ENCODE assay signal across 10 cellular contexts in genomic region chr11:46210133-46210636, GRCh38.
A peak's percentile ranks its signal among the peaks of the same experiment; 100 is the strongest.
DNase-seq lines count a peak whose midpoint lies in the region; ATAC-seq and TF ChIP-seq lines count a peak whose summit lies in the region.
"Had no signal": no experiment of that assay in that cellular context is flagged by ENCODE, and none has a peak within 500 bp of the region (broad histone marks: within the 10 kb centered on the region; RNA-seq: fewer than 3 reads in every experiment).

No MANE protein-coding gene starts in this region.

- H3K27ac Mint-ChIP-seq in activated T-cell treated with anti-CD3 and anti-CD28 coated beads, Interleukin-2, amount 50 U/mL, for 24 hours = peak overlapping the region; percentile 2
- H3K27ac Mint-ChIP-seq in type B pancreatic cell = no peak overlapping the region
- H3K27ac Mint-ChIP-seq: brain had no signal

- H3K4me1 ChIP-seq in Panc1 (ENCODE audit: control insufficient read depth, insufficient read depth, low read length) = no peaks in the 10 kb centered on the region
- no peaks in the 10 kb centered on the region for H3K4me1 ChIP-seq in upper lobe of right lung

- CTCF ChIA-PET in Panc1 (lab: Charles Lee) = no interaction called here

- H3K27me3 ChIP-seq in Panc1 (ENCODE audit: control insufficient read depth, insufficient read depth, low read length) (no peaks in the 10 kb centered on the region), upper lobe of right lung (no peaks in the 10 kb centered on the region)

- H3K27ac ChIP-seq in Panc1 (ENCODE audit: low read length) = no peak overlapping the region
- H3K27ac ChIP-seq in upper lobe of right lung = no peak overlapping the region

- no peaks in the 10 kb centered on the region for H3K27me3 Mint-ChIP-seq in activated T-cell treated with anti-CD3 and anti-CD28 coated beads, Interleukin-2, amount 50 U/mL, for 24 hours
- H3K27me3 Mint-ChIP-seq in type B pancreatic cell = peaks cover 7% of the 10 kb centered on the region

- H3K4me1 Mint-ChIP-seq in activated T-cell treated with anti-CD3 and anti-CD28 coated beads, Interleukin-2, amount 50 U/mL, for 24 hours (ENCODE audit: low read depth) = peaks cover 10% of the 10 kb centered on the region
- peaks cover 3% of the 10 kb centered on the region for H3K4me1 Mint-ChIP-seq in type B pancreatic cell (ENCODE audit: unreplicated experiment)
- H3K4me1 Mint-ChIP-seq: brain had no signal

- no peak for DNase-seq in activated T-cell treated with anti-CD3 and anti-CD28 coated beads, Interleukin-2, amount 50 U/mL, for 24 hours
- no peak for DNase-seq in activated T-cell treated with anti-CD3 and anti-CD28 coated beads, Interleukin-2, amount 50 U/mL, for 1 hour
- DNase-seq in Panc1 (ENCODE audit: low read depth, low spot score) (peak; percentile 20), fibroblast of gingiva (ENCODE audit: low read depth) (peak; percentile 71), upper lobe of right lung (no peak), KBM-7 (no peak), type B pancreatic cell (ENCODE audit: extremely low spot score, unreplicated experiment) (no peak), middle frontal gyrus (ENCODE audit: extremely low spot score, low spot score) (no peak)
- DNase-seq: stimulated activated CD4-positive, alpha-beta T cell treated with anti-CD3 and anti-CD28 coated beads, Interleukin-4, amount 100 ng/mL, for 1 hour had no signal

- no peaks in the 10 kb centered on the region for H3K9me3 Mint-ChIP-seq in activated T-cell treated with anti-CD3 and anti-CD28 coated beads, Interleukin-2, amount 50 U/mL, for 24 hours
- H3K9me3 Mint-ChIP-seq in type B pancreatic cell = no peaks in the 10 kb centered on the region

- no peak overlapping the region for H3K4me3 Mint-ChIP-seq in activated T-cell treated with anti-CD3 and anti-CD28 coated beads, Interleukin-2, amount 50 U/mL, for 24 hours
- no peak overlapping the region for H3K4me3 Mint-ChIP-seq in type B pancreatic cell
- H3K4me3 Mint-ChIP-seq: brain had no signal

- ATAC-seq in Panc1 (peak; percentile 38; the same call in 1 of the 2 replicates), upper lobe of right lung (peak; percentile 80)

- H3K9me3 ChIP-seq in Panc1 (ENCODE audit: control insufficient read depth, insufficient read depth, low read depth, low read length) (no peaks in the 10 kb centered on the region), upper lobe of right lung (no peaks in the 10 kb centered on the region)

- no TSS peak for BruUV-seq in Panc1 (replicated peaks; lab: Mats Ljungman, UMichigan)

- in situ Hi-C loops in Panc1 (cut with HindIII; ENCODE audit: low pct_unique_long_range_greater_than_20kb, low sequenced_read_pairs) = no loop called here
- in situ Hi-C loops in KBM-7 (cut with MboI; ENCODE audit: low pct_unique_long_range_greater_than_20kb, low sequenced_read_pairs) = no loop called here

- POLR2A ChIA-PET in Panc1 (lab: Charles Lee) = no interaction called here

- H3K4me3 ChIP-seq in Panc1 (ENCODE audit: low read depth in 2 of 2, low read length in 2 of 2) (no peak overlapping the region), upper lobe of right lung (no peak overlapping the region)

- no peaks in the 10 kb centered on the region for H3K36me3 Mint-ChIP-seq in activated T-cell treated with anti-CD3 and anti-CD28 coated beads, Interleukin-2, amount 50 U/mL, for 24 hours (ENCODE audit: low read depth)
- H3K36me3 Mint-ChIP-seq in type B pancreatic cell = no peaks in the 10 kb centered on the region
- H3K36me3 Mint-ChIP-seq: brain had no signal

- intact Hi-C loops in Panc1 (cut with micrococcal nuclease; ENCODE audit: unreplicated experiment) (no loop called here), upper lobe of right lung (cut with DNase I) (no loop called here)

- no peaks in the 10 kb centered on the region for H3K36me3 ChIP-seq in Panc1 (ENCODE audit: control insufficient read depth, insufficient read depth, low read length)
- H3K36me3 ChIP-seq in upper lobe of right lung = no peaks in the 10 kb centered on the region

- no peak for TF ChIP-seq CTCF in Panc1 (IDR thresholded peaks at IDR 0.05)
- TF ChIP-seq CTCF in upper lobe of right lung (IDR thresholded peaks at IDR 0.05) = no peak
- TF ChIP-seq CTCF in type B pancreatic cell (conservative IDR thresholded peaks at IDR 0.05) = no peak

Comparison
In these comparisons a context has a peak if more than half of its experiments do, and no peak if none do; other contexts are left out.
1. DNase-seq: peak in Panc1 (single experiment) and fibroblast of gingiva (single experiment); none in activated T-cell treated with anti-CD3 and anti-CD28 coated beads, Interleukin-2, amount 50 U/mL, for 24 hours (single experiment), activated T-cell treated with anti-CD3 and anti-CD28 coated beads, Interleukin-2, amount 50 U/mL, for 1 hour (single experiment), upper lobe of right lung (single experiment), KBM-7 (single experiment), type B pancreatic cell (single experiment) and middle frontal gyrus (single experiment).